Comparison of ENCODE assay signal across 1 cellular context in genomic region chr14:24093901-24094838, GRCh38.
A peak's percentile ranks its signal among the peaks of the same experiment; 100 is the strongest.
TF ChIP-seq lines count a peak whose summit lies in the region.

Gene PCK2 (plus strand): TSS chr14:24094311. CDS start chr14:24094406, 95 bp downstream.

TF ChIP-seq in HepG2, 621 proteins besides CTCF, POLR2A, EP300 and RAD21 (continued from another document and continues in another):
- TF ChIP-seq FOXP1 (IDR thresholded peaks at IDR 0.05) (no peak), FOXP1 (CRISPR knock-in tag; IDR thresholded peaks at IDR 0.05) (peak; percentile 56), ZNF550 (CRISPR knock-in tag; IDR thresholded peaks at IDR 0.05; ENCODE audit: borderline replicate concordance) (peak; percentile 70; the same call in 1 of the 2 replicates), SSRP1 (CRISPR knock-in tag; IDR thresholded peaks at IDR 0.05) (peak; percentile 19; the same call in 1 of the 2 replicates), ZSCAN30 (CRISPR knock-in tag; IDR thresholded peaks at IDR 0.05) (no peak), RFXANK (CRISPR knock-in tag; IDR thresholded peaks at IDR 0.05) (peak; percentile 96), REXO4 (CRISPR knock-in tag; IDR thresholded peaks at IDR 0.05; ENCODE audit: borderline replicate concordance) (no peak), ATF7-NPFF (CRISPR knock-in tag; IDR thresholded peaks at IDR 0.05; ENCODE audit: low read depth) (peak; percentile 100), ZNF282 (IDR thresholded peaks at IDR 0.05; ENCODE audit: partially characterized antibody) (peak; percentile 10), ZNF598 (CRISPR knock-in tag; IDR thresholded peaks at IDR 0.05; ENCODE audit: borderline replicate concordance) (0 out of 2 replicates have a peak, but pooled peaks have one; percentile 23), PLRG1 (conservative IDR thresholded peaks at IDR 0.05) (no peak), NR3C1 (CRISPR knock-in tag; IDR thresholded peaks at IDR 0.05) (peak; percentile 92), ZNF484 (CRISPR knock-in tag; IDR thresholded peaks at IDR 0.05; ENCODE audit: borderline replicate concordance, low read depth) (0 out of 2 replicates have a peak, but pooled peaks have one; percentile 47), KLF11 (CRISPR knock-in tag; IDR thresholded peaks at IDR 0.05) (peak; percentile 98), ZNF256 (CRISPR knock-in tag; conservative IDR thresholded peaks at IDR 0.05) (peak; percentile 93), TERF1 (CRISPR knock-in tag; IDR thresholded peaks at IDR 0.05) (no peak), ZNF12 (CRISPR knock-in tag; IDR thresholded peaks at IDR 0.05) (peak; percentile 88), ELF4 (CRISPR knock-in tag; IDR thresholded peaks at IDR 0.05; ENCODE audit: borderline replicate concordance) (no peak), ZNF678 (CRISPR knock-in tag; IDR thresholded peaks at IDR 0.05) (peak; percentile 93; the same call in 1 of the 2 replicates), FOSL2 (CRISPR knock-in tag; IDR thresholded peaks at IDR 0.05) (peak; percentile 55), ZNF773 (CRISPR knock-in tag; IDR thresholded peaks at IDR 0.05; ENCODE audit: borderline replicate concordance) (peak; percentile 97; the same call in 1 of the 2 replicates), DNMT1 (CRISPR knock-in tag; IDR thresholded peaks at IDR 0.05) (peak; percentile 94), ZNF569 (CRISPR knock-in tag; IDR thresholded peaks at IDR 0.05; ENCODE audit: borderline replicate concordance) (peak; percentile 78; the same call in 1 of the 2 replicates), PCBP2 (optimal IDR thresholded peaks at IDR 0.05; ENCODE audit: low read depth, low read length, poor library complexity, severe bottlenecking) (peak; percentile 100), ADNP (CRISPR knock-in tag; IDR thresholded peaks at IDR 0.05) (peak; percentile 57), ZNF615 (CRISPR knock-in tag; IDR thresholded peaks at IDR 0.05; ENCODE audit: borderline replicate concordance) (no peak), RORA (CRISPR knock-in tag; IDR thresholded peaks at IDR 0.05) (no peak), ZNF619 (CRISPR knock-in tag; IDR thresholded peaks at IDR 0.05) (peak; percentile 88; the same call in 1 of the 2 replicates), CERS6 (CRISPR knock-in tag; IDR thresholded peaks at IDR 0.05) (peak; percentile 88; the same call in 1 of the 2 replicates), SP2 (CRISPR knock-in tag; IDR thresholded peaks at IDR 0.05) (no peak), TGIF2 (CRISPR knock-in tag; IDR thresholded peaks at IDR 0.05) (no peak; the same call in 1 of the 2 replicates), GATAD2A (CRISPR knock-in tag; IDR thresholded peaks at IDR 0.05) (peak; percentile 97), AKAP8 (CRISPR knock-in tag; IDR thresholded peaks at IDR 0.05) (peak; percentile 97), YY1 (IDR thresholded peaks at IDR 0.05; ENCODE audit: insufficient read depth, insufficient replicate concordance, low read depth, low read length) (peak; percentile 82), FOXP4 (CRISPR knock-in tag; IDR thresholded peaks at IDR 0.05) (peak; percentile 86), ZNF639 (CRISPR knock-in tag; conservative IDR thresholded peaks at IDR 0.05) (peak; percentile 84), CENPT (CRISPR knock-in tag; IDR thresholded peaks at IDR 0.05; ENCODE audit: low read depth) (no peak), ZNF512B (CRISPR knock-in tag; IDR thresholded peaks at IDR 0.05; ENCODE audit: borderline replicate concordance) (peak; percentile 100), NFIC (IDR thresholded peaks at IDR 0.05; ENCODE audit: low read length) (no peak), TBP (CRISPR knock-in tag; IDR thresholded peaks at IDR 0.05) (peak; percentile 96), SMARCC2 (IDR thresholded peaks at IDR 0.05) (no peak), HNF1B (CRISPR knock-in tag; IDR thresholded peaks at IDR 0.05) (no peak), U2AF2 (IDR thresholded peaks at IDR 0.05; ENCODE audit: low read depth, low read length) (peak; percentile 56; the same call in 1 of the 2 replicates), ZNF780A (CRISPR knock-in tag; IDR thresholded peaks at IDR 0.05) (no peak), KDM5B (CRISPR knock-in tag; IDR thresholded peaks at IDR 0.05; ENCODE audit: borderline replicate concordance) (peak; percentile 98), PHB2 (IDR thresholded peaks at IDR 0.05; ENCODE audit: partially characterized antibody) (no peak), BRF2 (CRISPR knock-in tag; IDR thresholded peaks at IDR 0.05) (peak; percentile 94), CREB3 (CRISPR knock-in tag; IDR thresholded peaks at IDR 0.05) (peak; percentile 95; the same call in 1 of the 2 replicates), IRF9 (CRISPR knock-in tag; IDR thresholded peaks at IDR 0.05; ENCODE audit: borderline replicate concordance) (peak; percentile 94), E2F5 (CRISPR knock-in tag; conservative IDR thresholded peaks at IDR 0.05) (peak; percentile 87), ZMYM3 (CRISPR knock-in tag; IDR thresholded peaks at IDR 0.05) (peak; percentile 62; the same call in 1 of the 2 replicates), SYNCRIP (IDR thresholded peaks at IDR 0.05; ENCODE audit: insufficient read depth, low read depth, low read length) (no peak), ZNF616 (CRISPR knock-in tag; IDR thresholded peaks at IDR 0.05; ENCODE audit: low read depth) (peak; percentile 94), ERF (CRISPR knock-in tag; IDR thresholded peaks at IDR 0.05) (peak; percentile 98), CSRNP2 (CRISPR knock-in tag; conservative IDR thresholded peaks at IDR 0.05; ENCODE audit: low read depth) (no peak), KDM1A (CRISPR knock-in tag; IDR thresholded peaks at IDR 0.05) (peak; percentile 79), NR2F2 (IDR thresholded peaks at IDR 0.05; ENCODE audit: borderline replicate concordance, low read depth) (no peak)
